Comparison of ENCODE assay signal across 17 cellular contexts in the genomic region with DNA sequence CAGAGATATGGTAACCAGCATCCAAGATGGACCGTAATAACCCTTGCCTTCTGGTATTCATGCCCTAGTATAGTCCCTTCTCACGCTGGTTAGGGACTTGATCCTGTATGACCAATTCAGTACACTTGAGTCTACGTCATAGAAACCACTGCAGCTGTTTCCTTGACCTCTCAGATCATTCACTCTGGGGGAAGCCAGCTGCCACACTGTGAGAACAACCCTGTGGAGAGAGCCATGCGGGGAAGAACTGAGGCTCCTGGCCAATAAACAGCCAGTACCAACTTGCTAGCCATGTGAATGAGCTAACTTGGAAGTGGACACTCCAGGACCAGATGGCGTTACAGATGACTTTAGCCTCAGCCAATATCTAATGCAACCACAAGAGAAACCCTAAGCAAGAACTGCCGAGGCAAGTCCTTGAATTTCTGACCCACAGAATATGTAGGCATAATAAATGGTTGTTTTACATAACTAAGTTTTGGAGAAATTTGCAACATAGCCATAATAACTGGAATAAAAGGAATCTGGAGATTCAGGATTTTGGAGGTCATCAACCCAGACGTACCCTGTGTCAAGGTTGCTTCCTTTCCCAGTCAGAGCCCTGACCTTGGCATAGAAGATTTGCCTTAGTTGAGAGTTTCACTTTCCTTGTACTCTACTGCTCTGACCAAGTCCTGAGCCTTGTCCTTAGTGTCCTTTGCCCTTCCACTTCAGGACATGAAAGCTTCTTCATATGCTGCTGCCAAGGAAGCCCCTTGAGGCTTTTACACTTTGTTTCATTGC.
DNase-seq lines count a peak whose midpoint lies in the region; ATAC-seq, FAIRE-seq and TF ChIP-seq lines count a peak whose summit lies in the region.
"Had no signal": no experiment of that assay in that cellular context is flagged by ENCODE, and none has a peak within 500 bp of the region (broad histone marks: within the 10 kb centered on the region; RNA-seq: fewer than 3 reads in every experiment).

No MANE protein-coding gene starts in this region.

- H3K4me3 Mint-ChIP-seq in T-helper 2 cell treated with Interferon-gamma antibody and Interleukin-4, amounts not matched to agents 5 μg/mL and 100 μg/mL, for 36 hours: no peak overlapping the region
- H3K4me3 Mint-ChIP-seq: activated naive CD4-positive, alpha-beta T cell treated with anti-CD3 and anti-CD28 coated beads for 36 hours had no signal

- no peaks in the 10 kb centered on the region for H3K36me3 ChIP-seq in SJCRH30
- no peaks in the 10 kb centered on the region for H3K36me3 ChIP-seq in HepG2 (replicated peaks in 1 of 2; ENCODE audit: control insufficient read depth in 1 of 2, insufficient read depth in 2 of 2, low read length in 2 of 2)
- H3K36me3 ChIP-seq: cardiac muscle cell had no signal

- H3K9me3 ChIP-seq in SJCRH30 (replicated peaks): no peaks in the 10 kb centered on the region
- H3K9me3 ChIP-seq in HepG2 (ENCODE audit: low read length): no peaks in the 10 kb centered on the region
- H3K9me3 ChIP-seq: Caco-2, SK-N-SH had no signal

- TF ChIP-seq EP300 in HepG2 (IDR thresholded peaks at IDR 0.05; ENCODE audit: low read depth in 2 of 2, low read length in 2 of 2) (no peak), HepG2 (CRISPR knock-in tag; IDR thresholded peaks at IDR 0.05; ENCODE audit: borderline replicate concordance) (no peak)

- no TSS peak for BruUV-seq in HepG2 (replicated peaks; lab: Mats Ljungman, UMichigan)

- H3K4me1 Mint-ChIP-seq in T-helper 2 cell treated with Interferon-gamma antibody and Interleukin-4, amounts not matched to agents 5 μg/mL and 100 μg/mL, for 36 hours (ENCODE audit: low read depth): peaks cover 5% of the 10 kb centered on the region

- peak; percentile 60 for ATAC-seq in GM21786 (IDR thresholded peaks at IDR 0.05; ENCODE audit: unreplicated experiment)
- ATAC-seq in HepG2: no peak
- ATAC-seq in HG03354 (IDR thresholded peaks at IDR 0.05; ENCODE audit: poor library complexity, severe bottlenecking, unreplicated experiment): no peak

- H3K4me3 ChIP-seq in SJCRH30 (peak overlapping the region; percentile 16; the same call in 1 of the 2 replicates), HepG2 (replicated peaks in 1 of 3; ENCODE audit: insufficient read depth in 1 of 3, low read depth in 2 of 3, low read length in 3 of 3) (no peak overlapping the region)
- H3K4me3 ChIP-seq: cardiac muscle cell had no signal

- CTCF ChIA-PET in HepG2 (lab: Yijun Ruan, JAX; ENCODE audit: low intra/inter-chr PET ratio, low total read pairs): no interaction called here

- DNase-seq in EH (ENCODE audit: low read depth): peak; percentile 13
- DNase-seq in SJCRH30: peak; percentile 89 to 94
- DNase-seq in HepG2 (ENCODE audit: low spot score): no peak
- DNase-seq in NCI-H82 treated with DMSO at 0.1 percent for 48 hours (lab: John Stamatoyannopoulos, UW; ENCODE audit: unreplicated experiment): no peak
- no peak for DNase-seq in stimulated activated CD4-positive, alpha-beta T cell treated with anti-CD3 and anti-CD28 coated beads, Interleukin-1b, Interleukin-23, amount 100 ng/mL, for 48 hours
- DNase-seq in T-helper 2 cell treated with Interferon-gamma antibody and Interleukin-4, amounts not matched to agents 5 μg/mL and 100 μg/mL, for 36 hours (ENCODE audit: low spot score): no peak
- DNase-seq: activated naive CD4-positive, alpha-beta T cell treated with anti-CD3 and anti-CD28 coated beads for 36 hours; Caco-2; glutamatergic neuron; kidney; midbrain; NCI-H2171 treated with DMSO at 0.1 percent for 48 hours; SK-N-SH had no signal

- in situ Hi-C loops in HepG2 (cut with HindIII; ENCODE audit: extremely low pct_ligation_motif_present, low pct_unique_long_range_greater_than_20kb): no loop called here

- no peaks in the 10 kb centered on the region for H3K9me3 Mint-ChIP-seq in T-helper 2 cell treated with Interferon-gamma antibody and Interleukin-4, amounts not matched to agents 5 μg/mL and 100 μg/mL, for 36 hours
- H3K9me3 Mint-ChIP-seq: activated naive CD4-positive, alpha-beta T cell treated with anti-CD3 and anti-CD28 coated beads for 36 hours had no signal

- no peaks in the 10 kb centered on the region for H3K27me3 ChIP-seq in SJCRH30
- H3K27me3 ChIP-seq in HepG2 (ENCODE audit: control insufficient read depth in 1 of 2, insufficient read depth in 2 of 2, low read length in 2 of 2): no peaks in the 10 kb centered on the region
- H3K27me3 ChIP-seq: cardiac muscle cell had no signal

- no peaks in the 10 kb centered on the region for H3K27me3 Mint-ChIP-seq in T-helper 2 cell treated with Interferon-gamma antibody and Interleukin-4, amounts not matched to agents 5 μg/mL and 100 μg/mL, for 36 hours (ENCODE audit: low read depth)

- H3K4me1 ChIP-seq in SJCRH30: peaks cover 33% of the 10 kb centered on the region
- no peaks in the 10 kb centered on the region for H3K4me1 ChIP-seq in HepG2 (ENCODE audit: insufficient read depth, low read length)
- H3K4me1 ChIP-seq: Caco-2 had no signal

- no peak overlapping the region for H3K4me2 ChIP-seq in HepG2 (ENCODE audit: low read depth, low read length)
- H3K4me2 ChIP-seq: SK-N-SH had no signal

- no peak overlapping the region for H3K9ac ChIP-seq in HepG2 (ENCODE audit: insufficient read depth, low read depth, low read length)
- H3K9ac ChIP-seq: SK-N-SH had no signal

- POLR2A ChIA-PET in HepG2 (lab: Yijun Ruan, JAX): no interaction called here

- H3K27ac ChIP-seq in SJCRH30 (peak overlapping the region; percentile 100), HepG2 (ENCODE audit: extremely low read length, insufficient read depth, low read length) (no peak overlapping the region)
- H3K27ac ChIP-seq: cardiac muscle cell had no signal

- no peak for FAIRE-seq in HepG2 (lab: Jason Lieb, UNC)
- FAIRE-seq: HTR-8/SVneo, kidney had no signal

- TF ChIP-seq RAD21 in HepG2 (CRISPR knock-in tag; IDR thresholded peaks at IDR 0.05): no peak

- H3K79me2 ChIP-seq in HepG2 (ENCODE audit: insufficient read depth, low read length): no peaks in the 10 kb centered on the region

- no peak overlapping the region for H2AFZ ChIP-seq in HepG2 (ENCODE audit: low read length)

- no peaks in the 10 kb centered on the region for H4K20me1 ChIP-seq in HepG2 (ENCODE audit: insufficient read depth, low read length)

- H3K27ac Mint-ChIP-seq in T-helper 2 cell treated with Interferon-gamma antibody and Interleukin-4, amounts not matched to agents 5 μg/mL and 100 μg/mL, for 36 hours: no peak overlapping the region
- H3K27ac Mint-ChIP-seq: activated naive CD4-positive, alpha-beta T cell treated with anti-CD3 and anti-CD28 coated beads for 36 hours had no signal

- no peak for TF ChIP-seq CTCF in HepG2 (CRISPR knock-in tag; IDR thresholded peaks at IDR 0.05)

- no peaks in the 10 kb centered on the region for H3K36me3 Mint-ChIP-seq in T-helper 2 cell treated with Interferon-gamma antibody and Interleukin-4, amounts not matched to agents 5 μg/mL and 100 μg/mL, for 36 hours (ENCODE audit: low read depth)

- intact Hi-C loops in HepG2 (cut with micrococcal nuclease; ENCODE audit: unreplicated experiment): no loop called here

- 4% methylated on average over 4 of the region's 7 CpGs for WGBS in HepG2 (ENCODE audit: low lambda C conversion rate)

- no peak for TF ChIP-seq POLR2A in HepG2 (IDR thresholded peaks at IDR 0.05; ENCODE audit: insufficient read depth in 1 of 2, low read depth in 2 of 2, low read length in 2 of 2)

TF ChIP-seq in HepG2, 621 proteins besides CTCF, POLR2A, EP300 and RAD21:
- TF ChIP-seq ARNT (IDR thresholded peaks at IDR 0.05): no peak
- TF ChIP-seq CREB1 (IDR thresholded peaks at IDR 0.05): peak; percentile 20; the same call in 1 of the 2 replicates
- no peak for TF ChIP-seq CREB1 (CRISPR knock-in tag; IDR thresholded peaks at IDR 0.05)

Comparison
In these comparisons a context has a peak if more than half of its experiments do, and no peak if none do; other contexts are left out.
1. DNase-seq: peak in EH (single experiment) and SJCRH30 (2 of 2); none in HepG2 (single experiment), NCI-H82 treated with DMSO at 0.1 percent for 48 hours (single experiment), stimulated activated CD4-positive, alpha-beta T cell treated with anti-CD3 and anti-CD28 coated beads, Interleukin-1b, Interleukin-23, amount 100 ng/mL, for 48 hours (single experiment) and T-helper 2 cell treated with Interferon-gamma antibody and Interleukin-4, amounts not matched to agents 5 μg/mL and 100 μg/mL, for 36 hours (single experiment).